ENCODE assay signal across 10 cellular contexts in the genomic region with DNA sequence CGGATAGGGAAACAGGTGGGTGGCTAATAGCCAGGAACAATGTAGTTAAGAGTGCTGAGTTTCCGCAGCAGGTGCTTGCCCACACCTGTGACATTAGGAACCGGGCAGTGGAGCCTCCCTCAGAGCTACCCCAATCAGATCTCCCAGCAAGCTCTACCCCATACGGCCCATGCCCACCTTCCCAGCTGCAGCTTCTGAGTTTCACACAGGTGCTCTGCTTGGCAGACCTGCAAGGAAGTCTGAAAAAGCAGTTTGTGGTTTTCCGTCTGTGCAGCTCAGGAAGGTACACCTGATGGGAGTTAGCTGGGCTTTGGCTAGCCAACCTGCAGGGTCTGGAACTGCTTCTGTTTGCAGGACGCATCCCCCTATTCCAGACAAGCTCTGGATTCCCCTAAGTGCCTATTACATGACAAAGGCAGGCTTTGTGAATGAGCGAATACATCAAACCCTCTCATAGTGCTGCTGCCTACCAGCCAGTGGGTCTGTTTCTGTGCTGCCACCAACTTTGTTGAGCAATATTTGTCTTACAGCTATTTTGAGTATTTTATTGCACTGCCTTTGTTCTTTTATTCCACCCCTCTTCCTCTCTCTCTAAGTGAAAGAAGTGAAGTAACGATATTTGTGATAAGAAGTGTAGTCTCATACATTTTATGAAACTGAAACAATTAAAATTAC. TPM values are rescaled to one million over a fixed set of nuclear protein-coding genes. Genes with fewer than 3 reads are reported as not detected.
A peak's percentile ranks its signal among the peaks of the same experiment; 100 is the strongest.
DNase-seq lines count a peak whose midpoint lies in the region; ATAC-seq and TF ChIP-seq lines count a peak whose summit lies in the region.
"Had no signal": no experiment of that assay in that cellular context is flagged by ENCODE, and none has a peak within 500 bp of the region (broad histone marks: within the 10 kb centered on the region; RNA-seq: fewer than 3 reads in every experiment).

No MANE protein-coding gene starts in this region.

- H3K4me3 ChIP-seq in MM.1S (ENCODE audit: low read length) (peak overlapping the region; percentile 55), neural progenitor cell (no peak overlapping the region)
- H3K4me3 ChIP-seq: gastrocnemius medialis had no signal

- H3K79me2 ChIP-seq in MM.1S (ENCODE audit: low read length) (peaks cover 24% of the 10 kb centered on the region), neural progenitor cell (ENCODE audit: low read depth) (no peaks in the 10 kb centered on the region)

- H3K9me3 ChIP-seq in MM.1S (replicated peaks; ENCODE audit: insufficient read depth, low read length): no peaks in the 10 kb centered on the region
- no peaks in the 10 kb centered on the region for H3K9me3 ChIP-seq in neural progenitor cell (ENCODE audit: low read depth)
- H3K9me3 ChIP-seq: gastrocnemius medialis had no signal

- TF ChIP-seq CTCF in MM.1S (IDR thresholded peaks at IDR 0.05; ENCODE audit: low read length): no peak
- TF ChIP-seq CTCF in activated B cell treated with CpG ODN at 0.5 μM for 24 hours (IDR thresholded peaks at IDR 0.05): no peak
- no peak for TF ChIP-seq CTCF in neural progenitor cell (IDR thresholded peaks at IDR 0.05)

- H3K36me3 Mint-ChIP-seq in activated B cell treated with CpG ODN at 0.5 μM for 24 hours (ENCODE audit: low read depth): peaks cover 15% of the 10 kb centered on the region
- no peaks in the 10 kb centered on the region for H3K36me3 Mint-ChIP-seq in neural progenitor cell

- peak overlapping the region; percentile 86 for H3K27ac Mint-ChIP-seq in activated B cell treated with CpG ODN at 0.5 μM for 24 hours
- no peak overlapping the region for H3K27ac Mint-ChIP-seq in neural progenitor cell

- H3F3A ChIP-seq in MM.1S (ENCODE audit: insufficient read depth, low read length): peaks cover 50% of the 10 kb centered on the region
- H3F3A ChIP-seq in neural progenitor cell (ENCODE audit: low read depth): no peaks in the 10 kb centered on the region

- H3K9me2 ChIP-seq in MM.1S (replicated peaks; ENCODE audit: insufficient read depth, low read length): no peaks in the 10 kb centered on the region

- H3K36me3 ChIP-seq in MM.1S (replicated peaks; ENCODE audit: insufficient read depth, low read length): no peaks in the 10 kb centered on the region
- H3K36me3 ChIP-seq in neural progenitor cell: no peaks in the 10 kb centered on the region
- H3K36me3 ChIP-seq: gastrocnemius medialis had no signal

- H3K4me2 ChIP-seq in MM.1S (ENCODE audit: low read depth, low read length): peak overlapping the region; percentile 98
- peak overlapping the region; percentile 1 for H3K4me2 ChIP-seq in neural progenitor cell

- intact Hi-C loops in activated B cell treated with CpG ODN at 0.5 μM for 24 hours (cut with micrococcal nuclease): loop anchor here (1.0 to 5.0 kb wide), 4 partner anchors 9 to 444 kb away; no protein-coding TSS in a partner anchor

- H3K4me1 ChIP-seq in MM.1S (ENCODE audit: low read length) (peaks cover 48% of the 10 kb centered on the region), neural progenitor cell (peaks cover 9% of the 10 kb centered on the region)

- peak overlapping the region; percentile 80 for H3K4me3 Mint-ChIP-seq in activated B cell treated with CpG ODN at 0.5 μM for 24 hours
- H3K4me3 Mint-ChIP-seq in neural progenitor cell: no peak overlapping the region

- ATAC-seq in activated B cell treated with CpG ODN at 0.5 μM for 24 hours (ENCODE audit: low read depth): peak; percentile 8
- ATAC-seq: Panc1 had no signal

- H3K9me3 Mint-ChIP-seq in activated B cell treated with CpG ODN at 0.5 μM for 24 hours: no peaks in the 10 kb centered on the region
- H3K9me3 Mint-ChIP-seq in neural progenitor cell: no peaks in the 10 kb centered on the region

- H4K20me1 ChIP-seq in MM.1S (ENCODE audit: insufficient read depth, low read length): no peaks in the 10 kb centered on the region
- no peaks in the 10 kb centered on the region for H4K20me1 ChIP-seq in neural progenitor cell (ENCODE audit: low read depth)

- H3K27me3 ChIP-seq in MM.1S (replicated peaks; ENCODE audit: insufficient read depth, low read length) (no peaks in the 10 kb centered on the region), neural progenitor cell (no peaks in the 10 kb centered on the region)
- H3K27me3 ChIP-seq: gastrocnemius medialis had no signal

- POLR2A ChIA-PET in activated B cell treated with CpG ODN at 0.5 μM for 24 hours (lab: Charles Lee): interaction anchor here (0.8 to 4.0 kb wide), 24 partner anchors 9 to 509 kb away, joined by 3 to 80 read pairs (median 4); partner anchors contain the start of genes ACTR2, AFTPH, CEP68 and RAB1A

- H2AFZ ChIP-seq in MM.1S (ENCODE audit: low read length): no peak overlapping the region
- H2AFZ ChIP-seq in neural progenitor cell (replicated peaks): no peak overlapping the region

- H3K27ac ChIP-seq in MM.1S (ENCODE audit: low read length): peak overlapping the region; percentile 99
- H3K27ac ChIP-seq in neural progenitor cell: no peak overlapping the region

- H3K9ac ChIP-seq in MM.1S (ENCODE audit: low read length): peak overlapping the region; percentile 96
- H3K9ac ChIP-seq in neural progenitor cell: no peak overlapping the region

- CTCF ChIA-PET in activated B cell treated with CpG ODN at 0.5 μM for 24 hours (lab: Charles Lee): interaction anchor here (0.9 to 14.3 kb wide), 12 partner anchors 9 to 508 kb away, joined by 3 to 186 read pairs (median 4); partner anchors contain the start of genes AFTPH and SLC1A4

- H3K4me1 Mint-ChIP-seq in activated B cell treated with CpG ODN at 0.5 μM for 24 hours (peaks cover 66% of the 10 kb centered on the region), neural progenitor cell (peaks cover 4% of the 10 kb centered on the region)

- H3K27me3 Mint-ChIP-seq in activated B cell treated with CpG ODN at 0.5 μM for 24 hours: no peaks in the 10 kb centered on the region
- peaks cover 2% of the 10 kb centered on the region for H3K27me3 Mint-ChIP-seq in neural progenitor cell (ENCODE audit: insufficient read depth, low read depth)

- peak; percentile 6 to 11 for DNase-seq in SHP77 (lab: John Stamatoyannopoulos, UW)
- DNase-seq in SHP77 treated with DMSO at 0.1 percent for 48 hours (lab: John Stamatoyannopoulos, UW): no peak
- peak; percentile 96 for DNase-seq in MM.1S
- DNase-seq in activated B cell treated with CpG ODN at 0.5 μM for 24 hours: no peak
- DNase-seq in neural progenitor cell (ENCODE audit: low spot score): peak; percentile 39
- DNase-seq in kidney tubule cell (ENCODE audit: low spot score): no peak
- no peak for DNase-seq in NCI-H82 (lab: John Stamatoyannopoulos, UW)
- no peak for DNase-seq in retina
- DNase-seq: gastrocnemius medialis had no signal

RNA-seq across cellular contexts. Expression of gene CEP68, which starts 24.7 kb away (rescaled TPM):
- total RNA-seq in activated B cell treated with CpG ODN at 0.5 μM for 24 hours (16.6 and 17.9 TPM in 2 replicates), neural progenitor cell (ENCODE audit: low replicate concordance) (33.3 and 36.2 TPM in 2 replicates)

RNA-seq across cellular contexts. Expression of gene SLC1A4, which starts 42.3 kb away (rescaled TPM):
- total RNA-seq in activated B cell treated with CpG ODN at 0.5 μM for 24 hours (32.1 and 35.4 TPM in 2 replicates), neural progenitor cell (ENCODE audit: low replicate concordance) (1.3 and 1.8 TPM in 2 replicates)

Comparison
In these comparisons a context has a peak if more than half of its experiments do, and no peak if none do; other contexts are left out.
1. DNase-seq: peak in SHP77 (2 of 2), MM.1S (single experiment) and neural progenitor cell (single experiment); none in SHP77 treated with DMSO at 0.1 percent for 48 hours (single experiment), activated B cell treated with CpG ODN at 0.5 μM for 24 hours (single experiment), kidney tubule cell (single experiment), NCI-H82 (single experiment) and retina (single experiment).
2. RNA of gene SLC1A4, which starts 42.3 kb away (total RNA-seq): 32.1 to 35.4 TPM in activated B cell treated with CpG ODN at 0.5 μM for 24 hours; 1.3 to 1.8 TPM in neural progenitor cell; every median in the first group is over 10 times any median in the second.